Comparison of ENCODE assay signal across 25 cellular contexts in the genomic region with DNA sequence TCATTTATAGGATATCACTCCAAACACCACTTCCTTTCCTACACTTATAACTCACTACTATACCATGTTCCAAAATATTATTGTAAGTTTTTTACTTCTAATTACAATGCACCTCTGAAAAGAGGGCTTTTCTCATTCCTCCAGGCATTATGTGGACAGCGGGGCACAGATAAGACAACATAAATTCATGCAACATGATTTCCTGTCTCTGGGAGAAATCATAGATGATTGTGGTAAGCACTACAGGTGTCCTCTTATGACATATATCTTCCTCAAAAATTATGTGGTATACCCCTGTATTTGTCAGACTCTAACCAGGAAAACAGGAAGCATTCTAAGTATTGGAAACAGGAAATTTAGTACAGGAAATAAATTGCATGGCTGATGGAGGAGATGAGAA. TPM values are rescaled to one million over a fixed set of nuclear protein-coding genes. Genes with fewer than 3 reads are reported as not detected.
A peak's percentile ranks its signal among the peaks of the same experiment; 100 is the strongest.
DNase-seq lines count a peak whose midpoint lies in the region; ATAC-seq and TF ChIP-seq lines count a peak whose summit lies in the region.
"Had no signal": no experiment of that assay in that cellular context is flagged by ENCODE, and none has a peak within 500 bp of the region (broad histone marks: within the 10 kb centered on the region; RNA-seq: fewer than 3 reads in every experiment).

No MANE protein-coding gene starts in this region.

- H3K4me1 Mint-ChIP-seq in activated CD8-positive, alpha-beta T cell treated with anti-CD3 and anti-CD28 coated beads, Interleukin-2, amount 10 ng/mL, durations not matched to agents 7 days and 5 days (ENCODE audit: low read depth) = peaks cover 16% of the 10 kb centered on the region
- peaks cover 13% of the 10 kb centered on the region for H3K4me1 Mint-ChIP-seq in activated CD8-positive, alpha-beta T cell treated with anti-CD3 and anti-CD28 coated beads for 36 hours (ENCODE audit: low read depth)
- H3K4me1 Mint-ChIP-seq in HFFc6 (ENCODE audit: low read depth) = peaks cover 17% of the 10 kb centered on the region
- H3K4me1 Mint-ChIP-seq in activated naive CD8-positive, alpha-beta T cell treated with anti-CD3 and anti-CD28 coated beads, Interleukin-2, amount 50 U/mL, for 24 hours = peaks cover 10% of the 10 kb centered on the region
- H3K4me1 Mint-ChIP-seq: natural killer cell had no signal

- H3K27ac Mint-ChIP-seq in activated CD8-positive, alpha-beta T cell treated with anti-CD3 and anti-CD28 coated beads, Interleukin-2, amount 10 ng/mL, durations not matched to agents 7 days and 5 days = peak overlapping the region; percentile 4
- H3K27ac Mint-ChIP-seq in activated CD8-positive, alpha-beta T cell treated with anti-CD3 and anti-CD28 coated beads for 36 hours = no peak overlapping the region
- H3K27ac Mint-ChIP-seq in HFFc6 = peak overlapping the region; percentile 52
- no peak overlapping the region for H3K27ac Mint-ChIP-seq in activated naive CD8-positive, alpha-beta T cell treated with anti-CD3 and anti-CD28 coated beads, Interleukin-2, amount 50 U/mL, for 24 hours
- H3K27ac Mint-ChIP-seq: activated T-cell treated with anti-CD3 and anti-CD28 coated beads, Interleukin-2, amount 50 U/mL, for 24 hours; natural killer cell had no signal

- H3K36me3 Mint-ChIP-seq in activated CD8-positive, alpha-beta T cell treated with anti-CD3 and anti-CD28 coated beads, Interleukin-2, amount 10 ng/mL, durations not matched to agents 7 days and 5 days (ENCODE audit: low read depth) = no peaks in the 10 kb centered on the region
- H3K36me3 Mint-ChIP-seq in activated CD8-positive, alpha-beta T cell treated with anti-CD3 and anti-CD28 coated beads for 36 hours (ENCODE audit: low read depth) = no peaks in the 10 kb centered on the region
- no peaks in the 10 kb centered on the region for H3K36me3 Mint-ChIP-seq in HFFc6 (ENCODE audit: low read depth)
- no peaks in the 10 kb centered on the region for H3K36me3 Mint-ChIP-seq in activated naive CD8-positive, alpha-beta T cell treated with anti-CD3 and anti-CD28 coated beads, Interleukin-2, amount 50 U/mL, for 24 hours (ENCODE audit: low read depth)
- H3K36me3 Mint-ChIP-seq: natural killer cell had no signal

- TF ChIP-seq POLR2A in spleen (IDR thresholded peaks at IDR 0.05) = no peak

- H3K27me3 ChIP-seq in spleen (replicated peaks in 1 of 7) = no peaks in the 10 kb centered on the region
- H3K27me3 ChIP-seq: cardiac muscle cell, gastrocnemius medialis, hepatocyte had no signal

- peaks cover 0 to 11% (median 3%) of the 10 kb centered on the region in 6 donors for H3K4me1 ChIP-seq in spleen
- H3K4me1 ChIP-seq: esophagus muscularis mucosa, gastrocnemius medialis had no signal

- H3K27me3 Mint-ChIP-seq in activated CD8-positive, alpha-beta T cell treated with anti-CD3 and anti-CD28 coated beads, Interleukin-2, amount 10 ng/mL, durations not matched to agents 7 days and 5 days (ENCODE audit: low read depth) = no peaks in the 10 kb centered on the region
- no peaks in the 10 kb centered on the region for H3K27me3 Mint-ChIP-seq in activated CD8-positive, alpha-beta T cell treated with anti-CD3 and anti-CD28 coated beads for 36 hours
- H3K27me3 Mint-ChIP-seq in HFFc6 (ENCODE audit: insufficient read depth) = peaks cover 3% of the 10 kb centered on the region
- no peaks in the 10 kb centered on the region for H3K27me3 Mint-ChIP-seq in activated naive CD8-positive, alpha-beta T cell treated with anti-CD3 and anti-CD28 coated beads, Interleukin-2, amount 50 U/mL, for 24 hours
- H3K27me3 Mint-ChIP-seq: activated T-cell treated with anti-CD3 and anti-CD28 coated beads, Interleukin-2, amount 50 U/mL, for 24 hours had no signal

- DNase-seq in activated CD8-positive, alpha-beta T cell treated with anti-CD3 and anti-CD28 coated beads, Interleukin-2, amount 10 ng/mL, durations not matched to agents 7 days and 5 days = no peak
- no peak for DNase-seq in activated CD8-positive, alpha-beta T cell treated with anti-CD3 and anti-CD28 coated beads for 36 hours
- DNase-seq in HFFc6 = no peak
- no peak for DNase-seq in activated naive CD8-positive, alpha-beta T cell treated with anti-CD3 and anti-CD28 coated beads, Interleukin-2, amount 50 U/mL, for 24 hours
- DNase-seq in spleen = no peak
- no peak for DNase-seq in RKO (ENCODE audit: low spot score)
- no peak for DNase-seq in NCI-H1417 (lab: John Stamatoyannopoulos, UW)
- DNase-seq in HuH-7.5 (ENCODE audit: low spot score) = no peak
- DNase-seq: activated naive CD4-positive, alpha-beta T cell; activated T-cell treated with anti-CD3 and anti-CD28 coated beads, Interleukin-2, amount 50 U/mL, for 24 hours; gastrocnemius medialis; Kasumi-1; MV-4-11; natural killer cell; NCI-H1694; NCI-H2171; NCI-H526; substantia nigra; WERI-Rb-1 had no signal

- TF ChIP-seq CTCF in activated CD8-positive, alpha-beta T cell treated with anti-CD3 and anti-CD28 coated beads for 36 hours (IDR thresholded peaks at IDR 0.05) = no peak
- TF ChIP-seq CTCF in HFFc6 (IDR thresholded peaks at IDR 0.05) (no peak), spleen (IDR thresholded peaks at IDR 0.05 in 8 of 11, conservative IDR thresholded peaks at IDR 0.05 in 3 of 11) (no peak)

- CTCF ChIA-PET in activated CD8-positive, alpha-beta T cell treated with anti-CD3 and anti-CD28 coated beads, Interleukin-2, amount 10 ng/mL, durations not matched to agents 7 days and 5 days (lab: Charles Lee) = interaction anchor here (1.1 kb wide), 1 partner anchor 219 kb away, joined by 4 read pairs; no protein-coding TSS in a partner anchor
- CTCF ChIA-PET in activated CD8-positive, alpha-beta T cell treated with anti-CD3 and anti-CD28 coated beads for 36 hours (lab: Charles Lee) = no interaction called here

- no peak overlapping the region for H3K4me3 ChIP-seq in spleen
- H3K4me3 ChIP-seq: cardiac muscle cell, coronary artery, esophagus muscularis mucosa, gastrocnemius medialis, hepatocyte, skin epidermis had no signal

- ATAC-seq in activated CD8-positive, alpha-beta T cell treated with anti-CD3 and anti-CD28 coated beads, Interleukin-2, amount 10 ng/mL, durations not matched to agents 7 days and 5 days = no peak
- no peak for ATAC-seq in activated CD8-positive, alpha-beta T cell treated with anti-CD3 and anti-CD28 coated beads for 36 hours
- ATAC-seq in activated naive CD8-positive, alpha-beta T cell treated with anti-CD3 and anti-CD28 coated beads, Interleukin-2, amount 50 U/mL, for 24 hours = peak; percentile 20
- ATAC-seq: gastrocnemius medialis, left lobe of liver, natural killer cell had no signal

- no peak overlapping the region for H3K4me3 Mint-ChIP-seq in activated CD8-positive, alpha-beta T cell treated with anti-CD3 and anti-CD28 coated beads, Interleukin-2, amount 10 ng/mL, durations not matched to agents 7 days and 5 days
- no peak overlapping the region for H3K4me3 Mint-ChIP-seq in activated CD8-positive, alpha-beta T cell treated with anti-CD3 and anti-CD28 coated beads for 36 hours
- no peak overlapping the region; the same call in 1 of the 2 replicates for H3K4me3 Mint-ChIP-seq in HFFc6
- no peak overlapping the region for H3K4me3 Mint-ChIP-seq in activated naive CD8-positive, alpha-beta T cell treated with anti-CD3 and anti-CD28 coated beads, Interleukin-2, amount 50 U/mL, for 24 hours
- H3K4me3 Mint-ChIP-seq: activated T-cell treated with anti-CD3 and anti-CD28 coated beads, Interleukin-2, amount 50 U/mL, for 24 hours; natural killer cell had no signal

- H3K9me3 Mint-ChIP-seq in activated CD8-positive, alpha-beta T cell treated with anti-CD3 and anti-CD28 coated beads, Interleukin-2, amount 10 ng/mL, durations not matched to agents 7 days and 5 days (ENCODE audit: insufficient read depth) = no peaks in the 10 kb centered on the region
- no peaks in the 10 kb centered on the region for H3K9me3 Mint-ChIP-seq in activated CD8-positive, alpha-beta T cell treated with anti-CD3 and anti-CD28 coated beads for 36 hours
- no peaks in the 10 kb centered on the region for H3K9me3 Mint-ChIP-seq in HFFc6
- H3K9me3 Mint-ChIP-seq in activated naive CD8-positive, alpha-beta T cell treated with anti-CD3 and anti-CD28 coated beads, Interleukin-2, amount 50 U/mL, for 24 hours = no peaks in the 10 kb centered on the region
- H3K9me3 Mint-ChIP-seq: activated T-cell treated with anti-CD3 and anti-CD28 coated beads, Interleukin-2, amount 50 U/mL, for 24 hours; natural killer cell had no signal

- intact Hi-C loops in activated CD8-positive, alpha-beta T cell treated with anti-CD3 and anti-CD28 coated beads for 36 hours (cut with micrococcal nuclease) = no loop called here
- intact Hi-C loops in spleen (cut with DNase I; ENCODE audit: low total_unique reads) = no loop called here

- WGBS in spleen, 5 donors = 23 to 69% (median 33%) methylated on average over 1 of the region's 1 CpG

- H3K27ac ChIP-seq in spleen = peak overlapping the region in 6 of 8 donors; percentile 17 to 64 (median 39)
- H3K27ac ChIP-seq: cardiac muscle cell, coronary artery, esophagus muscularis mucosa, gastrocnemius medialis, hepatocyte, skin epidermis, WERI-Rb-1 had no signal

- H3K36me3 ChIP-seq in spleen = no peaks in the 10 kb centered on the region
- H3K36me3 ChIP-seq: cardiac muscle cell, esophagus muscularis mucosa, gastrocnemius medialis, WERI-Rb-1 had no signal

- POLR2A ChIA-PET in activated CD8-positive, alpha-beta T cell treated with anti-CD3 and anti-CD28 coated beads, Interleukin-2, amount 10 ng/mL, durations not matched to agents 7 days and 5 days (lab: Charles Lee) = no interaction called here
- POLR2A ChIA-PET in activated CD8-positive, alpha-beta T cell treated with anti-CD3 and anti-CD28 coated beads for 36 hours (lab: Charles Lee) = no interaction called here

- H3K9me3 ChIP-seq in spleen = no peaks in the 10 kb centered on the region
- H3K9me3 ChIP-seq: esophagus muscularis mucosa, gastrocnemius medialis had no signal

RNA-seq across cellular contexts. Expression of a gene that starts 45.7 kb away (rescaled TPM):
- total RNA-seq in activated CD8-positive, alpha-beta T cell treated with anti-CD3 and anti-CD28 coated beads, Interleukin-2, amount 10 ng/mL, durations not matched to agents 7 days and 5 days = 10 to 100 TPM; 23.8 to 28.1 TPM
- total RNA-seq in activated CD8-positive, alpha-beta T cell treated with anti-CD3 and anti-CD28 coated beads for 36 hours = 10 to 100 TPM; 19.1 to 20.2 TPM
- total RNA-seq in HFFc6 (2021; fragmentation: NEBNext Ultra II Directional; extraction: Animal tissue kit (Norgen Biotek cat#: 25700)) = 10 to 100 TPM; 18.3 to 23.6 (median 19.4) TPM
- total RNA-seq in spleen = 10 to 100 TPM; 24.2 to 39.4 (median 27.2) TPM
- polyA plus RNA-seq in spleen = 1 to 10 TPM; 5.2 to 9.0 (median 5.6) TPM

Comparison
In these comparisons a context has a peak if more than half of its experiments do, and no peak if none do; other contexts are left out.
1. H3K27ac Mint-ChIP-seq: peak in activated CD8-positive, alpha-beta T cell treated with anti-CD3 and anti-CD28 coated beads, Interleukin-2, amount 10 ng/mL, durations not matched to agents 7 days and 5 days (single experiment) and HFFc6 (single experiment); none in activated CD8-positive, alpha-beta T cell treated with anti-CD3 and anti-CD28 coated beads for 36 hours (single experiment) and activated naive CD8-positive, alpha-beta T cell treated with anti-CD3 and anti-CD28 coated beads, Interleukin-2, amount 50 U/mL, for 24 hours (single experiment).